20 cellular contexts compared by ENCODE assay signal in genomic region chr2:65198737-65199136, GRCh38. TPM values are rescaled to one million over a fixed set of nuclear protein-coding genes. Genes with fewer than 3 reads are reported as not detected.
DNase-seq lines count a peak whose midpoint lies in the region; ATAC-seq, FAIRE-seq and TF ChIP-seq lines count a peak whose summit lies in the region.
"Had no signal": no experiment of that assay in that cellular context is flagged by ENCODE, and none has a peak within 500 bp of the region (broad histone marks: within the 10 kb centered on the region; RNA-seq: fewer than 3 reads in every experiment).

No MANE protein-coding gene starts in this region.

- H3K36me3 Mint-ChIP-seq in activated T-cell treated with anti-CD3 and anti-CD28 coated beads, Interleukin-2, amount 50 U/mL, for 4 hours (ENCODE audit: insufficient read depth): no peaks in the 10 kb centered on the region
- H3K36me3 Mint-ChIP-seq: activated CD8-positive, alpha-beta memory T cell treated with anti-CD3 and anti-CD28 coated beads, Interleukin-2, amount 10 ng/mL, durations not matched to agents 7 days and 5 days; CD4-positive, alpha-beta memory T cell; natural killer cell treated with Interleukin-12 subunit alpha and Interleukin-12 subunit beta and Interleukin-15 and Interleukin-18, amount 100 ng/mL, for 72 hours had no signal

- WGBS in HepG2 (ENCODE audit: low lambda C conversion rate): 22% methylated on average over 2 of the region's 2 CpGs
- no CpG with 5 or more reads among the region's 2 CpGs for WGBS in right lobe of liver (ENCODE audit: insufficient coverage, low coverage, low lambda C conversion rate, missing lambda C conversion rate)

- H3K4me1 Mint-ChIP-seq in activated T-cell treated with anti-CD3 and anti-CD28 coated beads, Interleukin-2, amount 50 U/mL, for 4 hours (ENCODE audit: low read depth): no peaks in the 10 kb centered on the region
- H3K4me1 Mint-ChIP-seq: activated CD8-positive, alpha-beta memory T cell treated with anti-CD3 and anti-CD28 coated beads, Interleukin-2, amount 10 ng/mL, durations not matched to agents 7 days and 5 days; CD4-positive, alpha-beta memory T cell had no signal

- TF ChIP-seq CTCF in HepG2 (CRISPR knock-in tag; IDR thresholded peaks at IDR 0.05): no peak
- no peak for TF ChIP-seq CTCF in right lobe of liver (IDR thresholded peaks at IDR 0.05)
- no peak for TF ChIP-seq CTCF in fibroblast of lung (conservative IDR thresholded peaks at IDR 0.05 in 1 of 2, IDR thresholded peaks at IDR 0.05 in 1 of 2; ENCODE audit: low read depth in 1 of 2, low read length in 2 of 2)

- no peaks in the 10 kb centered on the region for H3K9me3 Mint-ChIP-seq in activated T-cell treated with anti-CD3 and anti-CD28 coated beads, Interleukin-2, amount 50 U/mL, for 4 hours
- H3K9me3 Mint-ChIP-seq: CD4-positive, alpha-beta memory T cell; natural killer cell treated with Interleukin-12 subunit alpha and Interleukin-12 subunit beta and Interleukin-15 and Interleukin-18, amount 100 ng/mL, for 72 hours had no signal

- peak; percentile 23; the same call in 2 of the 3 replicates for ATAC-seq in HepG2
- no peak for ATAC-seq in right lobe of liver
- no peak for ATAC-seq in HG02588 (IDR thresholded peaks at IDR 0.05; ENCODE audit: unreplicated experiment)
- ATAC-seq in HG03045 (IDR thresholded peaks at IDR 0.05; ENCODE audit: unreplicated experiment): no peak
- ATAC-seq in HG03460 (IDR thresholded peaks at IDR 0.05; ENCODE audit: unreplicated experiment): no peak
- ATAC-seq in activated T-cell treated with anti-CD3 and anti-CD28 coated beads, Interleukin-2, amount 50 U/mL, for 4 hours: no peak
- ATAC-seq: activated CD8-positive, alpha-beta memory T cell treated with anti-CD3 and anti-CD28 coated beads, Interleukin-2, amount 10 ng/mL, durations not matched to agents 7 days and 5 days; natural killer cell treated with Interleukin-12 subunit alpha and Interleukin-12 subunit beta and Interleukin-15 and Interleukin-18, amount 100 ng/mL, for 72 hours had no signal

- H3K4me1 ChIP-seq in HepG2 (ENCODE audit: insufficient read depth, low read length): no peaks in the 10 kb centered on the region
- no peaks in the 10 kb centered on the region for H3K4me1 ChIP-seq in right lobe of liver
- H3K4me1 ChIP-seq in fibroblast of lung (ENCODE audit: control insufficient read depth, extremely low read depth, insufficient read depth, low read length): peaks cover 2% of the 10 kb centered on the region
- H3K4me1 ChIP-seq: Peyer's patch, tibial nerve had no signal

- TF ChIP-seq EP300 in HepG2 (IDR thresholded peaks at IDR 0.05; ENCODE audit: low read depth in 2 of 2, low read length in 2 of 2) (no peak), HepG2 (CRISPR knock-in tag; IDR thresholded peaks at IDR 0.05; ENCODE audit: borderline replicate concordance) (no peak)

- no peak for FAIRE-seq in HepG2 (lab: Jason Lieb, UNC)
- FAIRE-seq: H54 had no signal

- no TSS peak for BruUV-seq in HepG2 (replicated peaks; lab: Mats Ljungman, UMichigan)

- TF ChIP-seq POLR2A in HepG2 (IDR thresholded peaks at IDR 0.05; ENCODE audit: insufficient read depth in 1 of 2, low read depth in 2 of 2, low read length in 2 of 2) (no peak), right lobe of liver (IDR thresholded peaks at IDR 0.05) (no peak)

- H3K4me3 ChIP-seq in HepG2 (replicated peaks in 1 of 3; ENCODE audit: insufficient read depth in 1 of 3, low read depth in 2 of 3, low read length in 3 of 3) (no peak overlapping the region), right lobe of liver (no peak overlapping the region), fibroblast of lung (replicated peaks in 1 of 4; ENCODE audit: control extremely low read depth in 1 of 4, insufficient read depth in 1 of 4, low read depth in 3 of 4, low read length in 4 of 4) (no peak overlapping the region)
- H3K4me3 ChIP-seq: Peyer's patch, tibial nerve had no signal

- H3K27ac ChIP-seq in HepG2 (ENCODE audit: extremely low read length, insufficient read depth, low read length): no peak overlapping the region
- no peak overlapping the region for H3K27ac ChIP-seq in right lobe of liver
- no peak overlapping the region for H3K27ac ChIP-seq in fibroblast of lung (ENCODE audit: insufficient read depth, low read length)
- H3K27ac ChIP-seq: HL-60, Peyer's patch, tibial nerve had no signal

- H3K9me3 ChIP-seq in HepG2 (ENCODE audit: low read length) (no peaks in the 10 kb centered on the region), right lobe of liver (no peaks in the 10 kb centered on the region), fibroblast of lung (ENCODE audit: control insufficient read depth, insufficient read depth, low read depth, low read length) (no peaks in the 10 kb centered on the region)
- H3K9me3 ChIP-seq: Peyer's patch, tibial nerve had no signal

- intact Hi-C loops in HepG2 (cut with micrococcal nuclease; ENCODE audit: unreplicated experiment) (no loop called here), right lobe of liver (cut with DNase I) (no loop called here)

- H3K36me3 ChIP-seq in HepG2 (replicated peaks in 1 of 2; ENCODE audit: control insufficient read depth in 1 of 2, insufficient read depth in 2 of 2, low read length in 2 of 2) (no peaks in the 10 kb centered on the region), right lobe of liver (no peaks in the 10 kb centered on the region), fibroblast of lung (ENCODE audit: control insufficient read depth, insufficient read depth, low read length) (no peaks in the 10 kb centered on the region)
- H3K36me3 ChIP-seq: Peyer's patch had no signal

- CTCF ChIA-PET in HepG2 (lab: Yijun Ruan, JAX; ENCODE audit: low intra/inter-chr PET ratio, low total read pairs): no interaction called here

- H3K9ac ChIP-seq in HepG2 (ENCODE audit: insufficient read depth, low read depth, low read length) (no peak overlapping the region), fibroblast of lung (ENCODE audit: insufficient read depth, low read length) (no peak overlapping the region)

- POLR2A ChIA-PET in HepG2 (lab: Yijun Ruan, JAX): no interaction called here

- H3K4me3 Mint-ChIP-seq in activated T-cell treated with anti-CD3 and anti-CD28 coated beads, Interleukin-2, amount 50 U/mL, for 4 hours: no peak overlapping the region
- H3K4me3 Mint-ChIP-seq: activated CD8-positive, alpha-beta memory T cell treated with anti-CD3 and anti-CD28 coated beads, Interleukin-2, amount 10 ng/mL, durations not matched to agents 7 days and 5 days; CD4-positive, alpha-beta memory T cell; natural killer cell treated with Interleukin-12 subunit alpha and Interleukin-12 subunit beta and Interleukin-15 and Interleukin-18, amount 100 ng/mL, for 72 hours had no signal

- DNase-seq in HepG2 (ENCODE audit: low spot score) (no peak), right lobe of liver (no peak), fibroblast of lung (ENCODE audit: low read depth in 2 of 2) (peak; percentile 28 to 47), middle frontal gyrus (ENCODE audit: extremely low spot score, low spot score) (peak; percentile 6)
- no peak for DNase-seq in activated T-cell treated with anti-CD3 and anti-CD28 coated beads, Interleukin-2, amount 50 U/mL, for 4 hours
- DNase-seq: activated CD8-positive, alpha-beta memory T cell treated with anti-CD3 and anti-CD28 coated beads, Interleukin-2, amount 10 ng/mL, durations not matched to agents 7 days and 5 days; activated gamma-delta T cell; amniotic stem cell; CD4-positive, alpha-beta memory T cell; DMS79; MV-4-11; NCI-H187 treated with DMSO at 0.1 percent for 48 hours; Peyer's patch had no signal

- no peaks in the 10 kb centered on the region for H4K20me1 ChIP-seq in HepG2 (ENCODE audit: insufficient read depth, low read length)
- no peaks in the 10 kb centered on the region for H4K20me1 ChIP-seq in fibroblast of lung (ENCODE audit: control insufficient read depth, extremely low read depth, insufficient read depth, low read length)

- no peak overlapping the region for H2AFZ ChIP-seq in HepG2 (ENCODE audit: low read length)
- no peak overlapping the region for H2AFZ ChIP-seq in fibroblast of lung (ENCODE audit: low read length)

- H3K27me3 ChIP-seq in HepG2 (ENCODE audit: control insufficient read depth in 1 of 2, insufficient read depth in 2 of 2, low read length in 2 of 2): peaks cover 0 to 10% of the 10 kb centered on the region in 2 experiments; a peak in 4 of 5 replicates
- H3K27me3 ChIP-seq in right lobe of liver: no peaks in the 10 kb centered on the region
- H3K27me3 ChIP-seq in fibroblast of lung (ENCODE audit: control insufficient read depth, insufficient read depth, low read length): no peaks in the 10 kb centered on the region
- H3K27me3 ChIP-seq: Peyer's patch, tibial nerve had no signal

- H3K79me2 ChIP-seq in HepG2 (ENCODE audit: insufficient read depth, low read length): no peaks in the 10 kb centered on the region
- no peaks in the 10 kb centered on the region for H3K79me2 ChIP-seq in fibroblast of lung (ENCODE audit: control insufficient read depth, insufficient read depth, low read length)

- in situ Hi-C loops in HepG2 (cut with HindIII; ENCODE audit: extremely low pct_ligation_motif_present, low pct_unique_long_range_greater_than_20kb): loop anchor here (25.0 kb wide), 1 partner anchor 286 kb away; no protein-coding TSS in a partner anchor

- no peak for TF ChIP-seq RAD21 in HepG2 (CRISPR knock-in tag; IDR thresholded peaks at IDR 0.05)

- no peaks in the 10 kb centered on the region for H3K27me3 Mint-ChIP-seq in activated T-cell treated with anti-CD3 and anti-CD28 coated beads, Interleukin-2, amount 50 U/mL, for 4 hours (ENCODE audit: low read depth)

- H3K4me2 ChIP-seq in HepG2 (ENCODE audit: low read depth, low read length) (no peak overlapping the region), fibroblast of lung (ENCODE audit: extremely low read depth, insufficient read depth, low read length) (no peak overlapping the region)

RNA-seq across cellular contexts. Expression of gene ACTR2, which starts 28.9 kb away (rescaled TPM):
- total RNA-seq in HepG2 (2016; rRNA removed; fragmentation: Illumina TruSeq; extraction: Trizol) (100 and 211 TPM in 2 replicates), right lobe of liver (100 to 1,000 TPM in 1 of 6 experiments, 10 to 100 TPM in 5; 42.9 to 114 (median 69.8) TPM), fibroblast of lung (67.3 and 90.2 TPM in 2 replicates)
- 13.3 and 14.6 TPM in 2 replicates for total RNA-seq in HepG2 (2016; cell fraction: cytosol; rRNA removed; fragmentation: Illumina TruSeq; extraction: Trizol; ENCODE audit: low read depth)
- 102 and 212 TPM in 2 replicates for total RNA-seq in HepG2 (2016; cell fraction: insoluble cytoplasmic fraction; rRNA removed; fragmentation: Illumina TruSeq; extraction: Trizol)
- 43.2 and 50.9 TPM in 2 replicates for total RNA-seq in HepG2 (2016; cell fraction: membrane; rRNA removed; fragmentation: Illumina TruSeq; extraction: Trizol)
- 65.3 and 72.8 TPM in 2 replicates for total RNA-seq in HepG2 (2016; cell fraction: nucleus; rRNA removed; fragmentation: Illumina TruSeq; extraction: Trizol)
- polyA plus RNA-seq in HepG2 (2011; rRNA removed) (47.2 and 51.2 TPM in 2 replicates), fibroblast of lung (153 and 192 TPM in 2 replicates)
- polyA plus RNA-seq in HepG2 (2011; cell fraction: cytosol; rRNA removed): 21.5 and 40.8 TPM in 2 replicates
- 9.5 and 18.1 TPM in 2 replicates for polyA plus RNA-seq in HepG2 (2011; cell fraction: nucleus; rRNA removed)
- 133 and 175 TPM in 2 replicates for polyA plus RNA-seq in HepG2 (2012)
- 9.2 and 11.1 TPM in 2 replicates for polyA plus RNA-seq in HepG2 (2016; cell fraction: cytosol; fragmentation: Illumina TruSeq; extraction: Trizol; ENCODE audit: low read depth)
- 284 and 307 TPM in 2 replicates for polyA plus RNA-seq in HepG2 (2016; cell fraction: insoluble cytoplasmic fraction; fragmentation: Illumina TruSeq; extraction: Trizol; ENCODE audit: low read depth)
- 36.0 and 43.6 TPM in 2 replicates for polyA plus RNA-seq in HepG2 (2016; cell fraction: membrane; fragmentation: Illumina TruSeq; extraction: Trizol; ENCODE audit: low read depth)
- 111 and 115 TPM in 2 replicates for polyA plus RNA-seq in HepG2 (2016; cell fraction: nucleus; fragmentation: Illumina TruSeq; extraction: Trizol; ENCODE audit: insufficient read depth, low read depth)
- polyA minus RNA-seq in HepG2 (2011; rRNA and poly(A)+ RNA removed; ENCODE audit: low replicate concordance): 23.0 and 24.6 TPM in 2 replicates
- polyA minus RNA-seq in HepG2 (2011; cell fraction: cytosol; rRNA and poly(A)+ RNA removed): 84.2 and 88.6 TPM in 2 replicates
- polyA minus RNA-seq in HepG2 (2011; cell fraction: nucleus; rRNA and poly(A)+ RNA removed): 34.8 and 35.1 TPM in 2 replicates
- 236 and 258 TPM in 2 replicates for polyA plus RNA-seq in fibroblast of lung (2012)
- polyA minus RNA-seq in fibroblast of lung (ENCODE audit: low replicate concordance): 29.5 and 45.3 TPM in 2 replicates
- 100 to 1,000 TPM; 238 to 263 (median 250) TPM for total RNA-seq in activated T-cell treated with anti-CD3 and anti-CD28 coated beads, Interleukin-2, amount 50 U/mL, for 4 hours

Comparison
In these comparisons a context has a peak if more than half of its experiments do, and no peak if none do; other contexts are left out.
1. DNase-seq: peak in fibroblast of lung (2 of 2) and middle frontal gyrus (single experiment); none in HepG2 (single experiment), right lobe of liver (0 of 3) and activated T-cell treated with anti-CD3 and anti-CD28 coated beads, Interleukin-2, amount 50 U/mL, for 4 hours (single experiment).